Comparison of ENCODE assay signal across 10 cellular contexts in genomic region chr12:96237465-96238077, GRCh38. TPM values are rescaled to one million over a fixed set of nuclear protein-coding genes. Genes with fewer than 3 reads are reported as not detected.
DNase-seq lines count a peak whose midpoint lies in the region; ATAC-seq and TF ChIP-seq lines count a peak whose summit lies in the region.
"Had no signal": no experiment of that assay in that cellular context is flagged by ENCODE, and none has a peak within 500 bp of the region (broad histone marks: within the 10 kb centered on the region; RNA-seq: fewer than 3 reads in every experiment).

No MANE protein-coding gene starts in this region.

- no peaks in the 10 kb centered on the region for H3K9me3 ChIP-seq in endodermal cell (ENCODE audit: control insufficient read depth, low read length)
- no peaks in the 10 kb centered on the region for H3K9me3 ChIP-seq in trophoblast cell (ENCODE audit: insufficient read depth, low read depth, low read length)
- no peaks in the 10 kb centered on the region for H3K9me3 ChIP-seq in aorta (ENCODE audit: control insufficient read depth, low read length)

- H3K27me3 Mint-ChIP-seq in activated CD4-positive, alpha-beta memory T cell treated with anti-CD3 and anti-CD28 coated beads, Interleukin-2, amount 10 ng/mL, durations not matched to agents 7 days and 5 days = no peaks in the 10 kb centered on the region
- no peaks in the 10 kb centered on the region for H3K27me3 Mint-ChIP-seq in endodermal cell (ENCODE audit: insufficient read depth)
- H3K27me3 Mint-ChIP-seq: activated B cell treated with CpG ODN at 0.5 μM for 24 hours had no signal

- peak overlapping the region; percentile 56 for H3K27ac Mint-ChIP-seq in activated CD4-positive, alpha-beta memory T cell treated with anti-CD3 and anti-CD28 coated beads, Interleukin-2, amount 10 ng/mL, durations not matched to agents 7 days and 5 days
- H3K27ac Mint-ChIP-seq in endodermal cell = peak overlapping the region; percentile 4
- H3K27ac Mint-ChIP-seq: activated B cell treated with CpG ODN at 0.5 μM for 24 hours had no signal

- no peaks in the 10 kb centered on the region for H3K9me3 Mint-ChIP-seq in activated CD4-positive, alpha-beta memory T cell treated with anti-CD3 and anti-CD28 coated beads, Interleukin-2, amount 10 ng/mL, durations not matched to agents 7 days and 5 days
- no peaks in the 10 kb centered on the region for H3K9me3 Mint-ChIP-seq in endodermal cell
- H3K9me3 Mint-ChIP-seq: activated B cell treated with CpG ODN at 0.5 μM for 24 hours had no signal

- H4K91ac ChIP-seq in trophoblast cell (ENCODE audit: low read depth, low read length) = no peak overlapping the region

- H3K4me2 ChIP-seq in trophoblast cell (ENCODE audit: low read length) = no peak overlapping the region

- H3K27ac ChIP-seq in endodermal cell (ENCODE audit: low read depth, low read length) (no peak overlapping the region), trophoblast cell (ENCODE audit: low read depth, low read length) (peak overlapping the region; percentile 3), aorta (ENCODE audit: low read depth in 1 of 2, low read length in 2 of 2) (no peak overlapping the region)
- H3K27ac ChIP-seq: C4-2B had no signal

- H3K27me3 ChIP-seq in endodermal cell (ENCODE audit: control insufficient read depth, insufficient read depth, low read length, poor library complexity, severe bottlenecking) (no peaks in the 10 kb centered on the region), trophoblast cell (ENCODE audit: insufficient read depth, low read length) (no peaks in the 10 kb centered on the region), aorta (ENCODE audit: control insufficient read depth in 1 of 2, insufficient read depth in 2 of 2, low read length in 1 of 2) (no peaks in the 10 kb centered on the region)

- CTCF ChIA-PET in activated CD4-positive, alpha-beta memory T cell treated with anti-CD3 and anti-CD28 coated beads, Interleukin-2, amount 10 ng/mL, durations not matched to agents 7 days and 5 days (lab: Charles Lee) = interaction anchor here (1.2 to 3.4 kb wide), 4 partner anchors 22 to 279 kb away, joined by 4 to 23 read pairs (median 6); partner anchors contain the start of gene CDK17

- H4K8ac ChIP-seq in trophoblast cell (ENCODE audit: low read depth, low read length) = no peak overlapping the region

- no peak overlapping the region for H2BK5ac ChIP-seq in trophoblast cell (ENCODE audit: low read depth, low read length, poor library complexity)

- intact Hi-C loops in aorta (cut with DNase I) = loop anchor here (2.0 to 10.0 kb wide), 3 partner anchors 163 to 247 kb away; partner anchors contain the start of genes CDK17 (in 2 of the 2) and CFAP54 (in 1 of the 2)

- H3K4me3 Mint-ChIP-seq in activated CD4-positive, alpha-beta memory T cell treated with anti-CD3 and anti-CD28 coated beads, Interleukin-2, amount 10 ng/mL, durations not matched to agents 7 days and 5 days = peak overlapping the region; percentile 39
- no peak overlapping the region for H3K4me3 Mint-ChIP-seq in endodermal cell
- H3K4me3 Mint-ChIP-seq: activated B cell treated with CpG ODN at 0.5 μM for 24 hours had no signal

- H3K9ac ChIP-seq in endodermal cell (ENCODE audit: extremely low read depth, low read length, poor library complexity, severe bottlenecking) = no peak overlapping the region
- no peak overlapping the region for H3K9ac ChIP-seq in trophoblast cell (ENCODE audit: low read length)

- no peaks in the 10 kb centered on the region for H3K4me1 ChIP-seq in endodermal cell (ENCODE audit: control insufficient read depth, insufficient read depth, low read length)
- H3K4me1 ChIP-seq in trophoblast cell (ENCODE audit: control insufficient read depth in 1 of 2, insufficient read depth in 2 of 2, low read length in 2 of 2) = peaks cover 21 to 28% of the 10 kb centered on the region in 2 experiments
- H3K4me1 ChIP-seq in aorta (ENCODE audit: control insufficient read depth in 1 of 2, insufficient read depth in 2 of 2, low read length in 2 of 2) = peaks cover 0 to 2% of the 10 kb centered on the region in 2 donors

- no peak overlapping the region for H4K12ac ChIP-seq in trophoblast cell (ENCODE audit: low read depth, low read length)

- no peak overlapping the region for H2AK5ac ChIP-seq in trophoblast cell (ENCODE audit: low read length)

- peaks cover 49% of the 10 kb centered on the region for H3K36me3 Mint-ChIP-seq in activated CD4-positive, alpha-beta memory T cell treated with anti-CD3 and anti-CD28 coated beads, Interleukin-2, amount 10 ng/mL, durations not matched to agents 7 days and 5 days (ENCODE audit: low read depth)
- peaks cover 5% of the 10 kb centered on the region for H3K36me3 Mint-ChIP-seq in endodermal cell (ENCODE audit: low read depth)

- no peak overlapping the region for H3K14ac ChIP-seq in trophoblast cell (ENCODE audit: low read length)

- H3K4ac ChIP-seq in trophoblast cell (ENCODE audit: low read depth, low read length) = no peak overlapping the region

- H3K18ac ChIP-seq in trophoblast cell (ENCODE audit: low read length) = no peak overlapping the region

- H2BK120ac ChIP-seq in trophoblast cell (ENCODE audit: insufficient read depth, low read length, poor library complexity) = no peak overlapping the region

- no peaks in the 10 kb centered on the region for H3K79me1 ChIP-seq in trophoblast cell (ENCODE audit: low read length)

- H3K79me2 ChIP-seq in trophoblast cell (ENCODE audit: control insufficient read depth, insufficient read depth, low read length, poor library complexity) = no peaks in the 10 kb centered on the region

- POLR2A ChIA-PET in activated CD4-positive, alpha-beta memory T cell treated with anti-CD3 and anti-CD28 coated beads, Interleukin-2, amount 10 ng/mL, durations not matched to agents 7 days and 5 days (lab: Charles Lee) = interaction anchor here (0.7 to 2.6 kb wide), 4 partner anchors 21 to 279 kb away, joined by 3 to 14 read pairs (median 4); partner anchors contain the start of gene CDK17

- no peak for TF ChIP-seq CTCF in endodermal cell (conservative IDR thresholded peaks at IDR 0.05)

- WGBS in endodermal cell (ENCODE audit: insufficient coverage in 1 of 2, insufficient read length in 1 of 2), 2 experiments = 89 to 93% methylated on average over 6 to 9 of the region's 9 CpGs
- no CpG with 5 or more reads among the region's 9 CpGs for WGBS in trophoblast cell (ENCODE audit: extremely low coverage, insufficient coverage, insufficient read length)
- WGBS in aorta, 2 donors = 17 to 18% methylated on average over 9 of the region's 9 CpGs

- H3K36me3 ChIP-seq in endodermal cell (ENCODE audit: control insufficient read depth, insufficient read depth, low read length) = no peaks in the 10 kb centered on the region
- peaks cover 15 to 17% of the 10 kb centered on the region in 2 experiments for H3K36me3 ChIP-seq in trophoblast cell (ENCODE audit: control insufficient read depth in 1 of 2, insufficient read depth in 2 of 2, low read length in 2 of 2)
- no peaks in the 10 kb centered on the region for H3K36me3 ChIP-seq in aorta (ENCODE audit: control insufficient read depth in 1 of 2, insufficient read depth in 2 of 2, low read length in 1 of 2)

- peak; percentile 43 for ATAC-seq in aorta (ENCODE audit: low FRiP score)
- no peak for ATAC-seq in HG03521 (IDR thresholded peaks at IDR 0.05; ENCODE audit: unreplicated experiment)

- H2AFZ ChIP-seq in trophoblast cell (ENCODE audit: insufficient read depth, low read length, poor library complexity) = no peak overlapping the region

- H3K23ac ChIP-seq in trophoblast cell (ENCODE audit: low read length) = no peak overlapping the region

- peaks cover 80% of the 10 kb centered on the region for H3K4me1 Mint-ChIP-seq in activated CD4-positive, alpha-beta memory T cell treated with anti-CD3 and anti-CD28 coated beads, Interleukin-2, amount 10 ng/mL, durations not matched to agents 7 days and 5 days
- peaks cover 4% of the 10 kb centered on the region for H3K4me1 Mint-ChIP-seq in endodermal cell

- H3K4me3 ChIP-seq in endodermal cell (ENCODE audit: low read length) (no peak overlapping the region), trophoblast cell (ENCODE audit: low read depth, low read length) (no peak overlapping the region), aorta (ENCODE audit: low read length in 2 of 2) (no peak overlapping the region)

- no peak overlapping the region for H2BK12ac ChIP-seq in trophoblast cell (ENCODE audit: low read length)

- DNase-seq in NCI-H748 (lab: John Stamatoyannopoulos, UW; ENCODE audit: unreplicated experiment) (peak; percentile 20), NCI-H748 treated with DMSO at 0.1 percent for 48 hours (lab: John Stamatoyannopoulos, UW) (no peak), endodermal cell (peak; percentile 46), trophoblast cell (no peak), aorta (peak; percentile 83 to 87), SHP77 treated with DMSO at 0.1 percent for 48 hours (lab: John Stamatoyannopoulos, UW) (no peak)
- peak; percentile 68 for DNase-seq in activated CD4-positive, alpha-beta memory T cell treated with anti-CD3 and anti-CD28 coated beads, Interleukin-2, amount 10 ng/mL, durations not matched to agents 7 days and 5 days
- DNase-seq: activated B cell treated with CpG ODN at 0.5 μM for 24 hours had no signal

RNA-seq across cellular contexts. Expression of gene ELK3, which starts 43.4 kb away (rescaled TPM):
- 10 to 100 TPM; 46.3 TPM for total RNA-seq in activated CD4-positive, alpha-beta memory T cell treated with anti-CD3 and anti-CD28 coated beads, Interleukin-2, amount 10 ng/mL, durations not matched to agents 7 days and 5 days
- total RNA-seq in endodermal cell (10 to 100 TPM; 17.1 to 18.1 TPM), aorta (10 to 100 TPM; 57.8 to 73.8 TPM)
- 20.7 TPM for polyA plus RNA-seq in endodermal cell (2013, experiment 1 of 2)
- 26.6 TPM for polyA plus RNA-seq in endodermal cell (2013, experiment 2 of 2)
- polyA plus RNA-seq in trophoblast cell (2013) = 35.5 and 36.8 TPM in 2 replicates
- polyA plus RNA-seq in aorta = 10 to 100 TPM; 13.6 to 14.2 TPM

Comparison
In these comparisons a context has a peak if more than half of its experiments do, and no peak if none do; other contexts are left out.
1. DNase-seq: peak in NCI-H748 (single experiment), activated CD4-positive, alpha-beta memory T cell treated with anti-CD3 and anti-CD28 coated beads, Interleukin-2, amount 10 ng/mL, durations not matched to agents 7 days and 5 days (single experiment), endodermal cell (single experiment) and aorta (2 of 2); none in NCI-H748 treated with DMSO at 0.1 percent for 48 hours (single experiment), trophoblast cell (0 of 2) and SHP77 treated with DMSO at 0.1 percent for 48 hours (single experiment).